Comparison of ENCODE assay signal across 8 cellular contexts in the genomic region with DNA sequence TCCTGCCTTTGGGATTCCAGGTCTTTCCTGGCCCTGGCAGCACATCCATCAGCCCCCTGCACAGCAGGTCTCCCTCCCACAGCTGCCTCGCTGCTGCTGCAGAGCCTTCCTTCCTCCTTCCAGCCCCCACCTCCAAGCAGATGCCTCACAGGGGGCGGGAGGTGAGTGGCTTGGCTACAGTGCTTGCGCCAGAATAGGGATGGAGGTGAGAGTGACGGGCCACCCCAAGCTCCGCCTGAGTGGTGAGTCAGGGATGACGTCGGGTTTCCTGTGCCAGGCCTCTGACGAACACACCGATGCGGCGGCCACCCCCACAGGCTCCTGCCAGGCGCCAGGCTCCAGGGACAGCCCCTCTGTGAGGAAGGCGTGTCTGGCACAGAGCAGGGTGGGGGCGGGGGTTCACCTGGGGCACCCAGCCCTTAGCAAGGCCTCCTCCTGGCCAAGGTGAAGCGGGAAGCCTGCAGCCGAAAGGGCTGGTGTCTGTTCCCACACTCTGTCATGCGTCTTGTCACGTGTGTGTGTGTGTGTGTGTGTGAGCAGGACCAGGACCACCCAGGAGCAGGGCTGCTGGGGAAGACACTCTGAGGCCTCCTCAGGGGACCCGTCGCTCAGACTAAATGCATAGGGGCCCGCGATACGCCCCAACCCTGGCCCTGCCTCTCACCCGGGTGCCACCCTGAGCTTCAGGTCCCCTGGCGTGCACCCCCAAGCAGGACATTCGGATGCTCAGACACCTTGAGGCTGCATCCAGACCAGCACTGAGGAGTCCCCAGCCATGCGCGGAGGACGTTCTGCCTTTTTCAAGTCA. TPM values are rescaled to one million over a fixed set of nuclear protein-coding genes. Genes with fewer than 3 reads are reported as not detected.
DNase-seq lines count a peak whose midpoint lies in the region; ATAC-seq and TF ChIP-seq lines count a peak whose summit lies in the region.

No MANE protein-coding gene starts in this region.

- H3K9me3 ChIP-seq in BE2C (no peaks in the 10 kb centered on the region), prostate gland (no peaks in the 10 kb centered on the region)

- peak overlapping the region; percentile 47 to 53 for H3K27ac ChIP-seq in prostate gland

- H3K27me3 ChIP-seq in BE2C (no peaks in the 10 kb centered on the region), prostate gland (replicated peaks; ENCODE audit: insufficient read depth) (no peaks in the 10 kb centered on the region)

- peaks cover 11% of the 10 kb centered on the region for H3K36me3 Mint-ChIP-seq in activated T-helper 1 cell treated with anti-CD3 and anti-CD28 coated beads, Interleukin-12 subunit alpha, Interleukin-12 subunit beta, Interleukin-2, Interleukin-4 antibody, amounts not matched to agents 30 ng/mL and 10 ng/mL and 1 ng/mL, durations not matched to agents 14 hours and 24 hours and 36 hours (ENCODE audit: low read depth)

- peaks cover 23% of the 10 kb centered on the region for H3K4me1 ChIP-seq in BE2C
- H3K4me1 ChIP-seq in prostate gland (replicated peaks) = no peaks in the 10 kb centered on the region

- TF ChIP-seq CTCF in BE2C (IDR thresholded peaks at IDR 0.05; ENCODE audit: low read depth, low read length) = no peak
- no peak for TF ChIP-seq CTCF in fibroblast of villous mesenchyme (IDR thresholded peaks at IDR 0.05; ENCODE audit: insufficient read depth, low read depth, low read length)
- no peak for TF ChIP-seq CTCF in prostate gland (IDR thresholded peaks at IDR 0.05)

- ATAC-seq in GM19395 (IDR thresholded peaks at IDR 0.05; ENCODE audit: unreplicated experiment) = peak; percentile 29

- H3K36me3 ChIP-seq in BE2C (no peaks in the 10 kb centered on the region), prostate gland (no peaks in the 10 kb centered on the region)

- in situ Hi-C loops in G401 (cut with HindIII; ENCODE audit: low sequenced_read_pairs) = no loop called here

- peak overlapping the region; percentile 88 for H3K4me3 Mint-ChIP-seq in activated T-helper 1 cell treated with anti-CD3 and anti-CD28 coated beads, Interleukin-12 subunit alpha, Interleukin-12 subunit beta, Interleukin-2, Interleukin-4 antibody, amounts not matched to agents 30 ng/mL and 10 ng/mL and 1 ng/mL, durations not matched to agents 14 hours and 24 hours and 36 hours

- whole genome bisulfite sequencing in prostate gland = 34% methylated on average over 20 of the region's 29 CpGs

- peak; percentile 62 for TF ChIP-seq POLR2A in prostate gland (IDR thresholded peaks at IDR 0.05)

- intact Hi-C loops in activated T-helper 1 cell treated with anti-CD3 and anti-CD28 coated beads, Interleukin-12 subunit alpha, Interleukin-12 subunit beta, Interleukin-2, Interleukin-4 antibody, amounts not matched to agents 30 ng/mL and 10 ng/mL and 1 ng/mL, durations not matched to agents 14 hours and 24 hours and 36 hours (cut with micrococcal nuclease) = loop anchor here (1.0 to 10.0 kb wide), 4 partner anchors 9 to 1516 kb away; partner anchors contain the start of genes ACTR1B and C2orf92
- intact Hi-C loops in prostate gland (cut with DNase I) = no loop called here

- H3K4me3 ChIP-seq in BE2C (ENCODE audit: low read depth, low read length) (peak overlapping the region; percentile 16; the same call in 1 of the 2 replicates), fibroblast of villous mesenchyme (ENCODE audit: low read depth, low read length) (no peak overlapping the region), prostate gland (no peak overlapping the region)

- H3K9me3 Mint-ChIP-seq in activated T-helper 1 cell treated with anti-CD3 and anti-CD28 coated beads, Interleukin-12 subunit alpha, Interleukin-12 subunit beta, Interleukin-2, Interleukin-4 antibody, amounts not matched to agents 30 ng/mL and 10 ng/mL and 1 ng/mL, durations not matched to agents 14 hours and 24 hours and 36 hours = no peaks in the 10 kb centered on the region

- peaks cover 75% of the 10 kb centered on the region for H3K4me1 Mint-ChIP-seq in activated T-helper 1 cell treated with anti-CD3 and anti-CD28 coated beads, Interleukin-12 subunit alpha, Interleukin-12 subunit beta, Interleukin-2, Interleukin-4 antibody, amounts not matched to agents 30 ng/mL and 10 ng/mL and 1 ng/mL, durations not matched to agents 14 hours and 24 hours and 36 hours (ENCODE audit: low read depth)

- peaks cover 2% of the 10 kb centered on the region for H3K27me3 Mint-ChIP-seq in activated T-helper 1 cell treated with anti-CD3 and anti-CD28 coated beads, Interleukin-12 subunit alpha, Interleukin-12 subunit beta, Interleukin-2, Interleukin-4 antibody, amounts not matched to agents 30 ng/mL and 10 ng/mL and 1 ng/mL, durations not matched to agents 14 hours and 24 hours and 36 hours (ENCODE audit: insufficient read depth)

- H3K27ac Mint-ChIP-seq in activated T-helper 1 cell treated with anti-CD3 and anti-CD28 coated beads, Interleukin-12 subunit alpha, Interleukin-12 subunit beta, Interleukin-2, Interleukin-4 antibody, amounts not matched to agents 30 ng/mL and 10 ng/mL and 1 ng/mL, durations not matched to agents 14 hours and 24 hours and 36 hours = peak overlapping the region; percentile 99

- DNase-seq in BE2C (peak; percentile 85), HK-2 (ENCODE audit: unreplicated experiment) (peak; percentile 80), RPMI7951 (ENCODE audit: low read depth) (peak; percentile 50), fibroblast of villous mesenchyme (ENCODE audit: low read depth) (peak; percentile 80), prostate gland (ENCODE audit: low spot score) (peak; percentile 75), G401 (ENCODE audit: low spot score) (no peak)
- peak; percentile 91 for DNase-seq in activated T-helper 1 cell treated with anti-CD3 and anti-CD28 coated beads, Interleukin-12 subunit alpha, Interleukin-12 subunit beta, Interleukin-2, Interleukin-4 antibody, amounts not matched to agents 30 ng/mL and 10 ng/mL and 1 ng/mL, durations not matched to agents 14 hours and 24 hours and 36 hours (ENCODE audit: low spot score)

RNA-seq across cellular contexts. Expression of gene DUSP2, which starts 3.4 kb away (rescaled TPM):
- polyA plus RNA-seq in BE2C (2012; ENCODE audit: insufficient read depth, insufficient read length, low read depth) = not detected
- 0.49 and 0.84 TPM in 2 replicates for total RNA-seq in RPMI7951 (2014; rRNA removed; shearing (Covaris generic))
- 494 and 500 TPM in 2 replicates for total RNA-seq in activated T-helper 1 cell treated with anti-CD3 and anti-CD28 coated beads, Interleukin-12 subunit alpha, Interleukin-12 subunit beta, Interleukin-2, Interleukin-4 antibody, amounts not matched to agents 30 ng/mL and 10 ng/mL and 1 ng/mL, durations not matched to agents 14 hours and 24 hours and 36 hours
- total RNA-seq in fibroblast of villous mesenchyme = 0.86 and 2.3 TPM in 2 replicates
- 10 to 100 TPM in 1 of 2 donors, 1 to 10 TPM in 1; 5.2 to 45.7 TPM for total RNA-seq in prostate gland
- 37.2 and 44.4 TPM in 2 replicates for total RNA-seq in G401 (2014; rRNA removed; shearing (Covaris generic))

RNA-seq across cellular contexts. Expression of gene ASTL, which starts 10.3 kb away (rescaled TPM):
- polyA plus RNA-seq in BE2C (2012; ENCODE audit: insufficient read depth, insufficient read length, low read depth) = not detected
- not detected in 2 replicates for total RNA-seq in RPMI7951 (2014; rRNA removed; shearing (Covaris generic))
- 2.0 and 2.9 TPM in 2 replicates for total RNA-seq in activated T-helper 1 cell treated with anti-CD3 and anti-CD28 coated beads, Interleukin-12 subunit alpha, Interleukin-12 subunit beta, Interleukin-2, Interleukin-4 antibody, amounts not matched to agents 30 ng/mL and 10 ng/mL and 1 ng/mL, durations not matched to agents 14 hours and 24 hours and 36 hours
- total RNA-seq in fibroblast of villous mesenchyme (not detected in 2 replicates), prostate gland (under 1 TPM in 1 of 2 donors, not detected in 1; 0.57 TPM)
- total RNA-seq in G401 (2014; rRNA removed; shearing (Covaris generic)) = 2.6 TPM in 1 of 2 replicates, not detected in the other

RNA-seq across cellular contexts. Expression of gene ADRA2B, which starts 32.2 kb away (rescaled TPM):
- not detected for polyA plus RNA-seq in BE2C (2012; ENCODE audit: insufficient read depth, insufficient read length, low read depth)
- not detected in 2 replicates for total RNA-seq in RPMI7951 (2014; rRNA removed; shearing (Covaris generic))
- 0.12 and 0.21 TPM in 2 replicates for total RNA-seq in activated T-helper 1 cell treated with anti-CD3 and anti-CD28 coated beads, Interleukin-12 subunit alpha, Interleukin-12 subunit beta, Interleukin-2, Interleukin-4 antibody, amounts not matched to agents 30 ng/mL and 10 ng/mL and 1 ng/mL, durations not matched to agents 14 hours and 24 hours and 36 hours
- not detected in 2 replicates for total RNA-seq in fibroblast of villous mesenchyme
- total RNA-seq in prostate gland = 1 to 10 TPM in 1 of 2 donors, under 1 TPM in 1; 0.23 to 5.0 TPM
- total RNA-seq in G401 (2014; rRNA removed; shearing (Covaris generic)) = 0.37 TPM in 1 of 2 replicates, not detected in the other

Comparison
In these comparisons a context has a peak if more than half of its experiments do, and no peak if none do; other contexts are left out.
1. RNA of gene DUSP2, which starts 3.4 kb away (total RNA-seq): 494 to 500 TPM in activated T-helper 1 cell treated with anti-CD3 and anti-CD28 coated beads, Interleukin-12 subunit alpha, Interleukin-12 subunit beta, Interleukin-2, Interleukin-4 antibody, amounts not matched to agents 30 ng/mL and 10 ng/mL and 1 ng/mL, durations not matched to agents 14 hours and 24 hours and 36 hours; 5.2 to 45.7 TPM in prostate gland, 37.2 to 44.4 TPM in G401, 0.86 to 2.3 TPM in fibroblast of villous mesenchyme and 0.49 to 0.84 TPM in RPMI7951; every median in the first group is over 10 times any median in the second.